15 cellular contexts compared by ENCODE assay signal in the genomic region with DNA sequence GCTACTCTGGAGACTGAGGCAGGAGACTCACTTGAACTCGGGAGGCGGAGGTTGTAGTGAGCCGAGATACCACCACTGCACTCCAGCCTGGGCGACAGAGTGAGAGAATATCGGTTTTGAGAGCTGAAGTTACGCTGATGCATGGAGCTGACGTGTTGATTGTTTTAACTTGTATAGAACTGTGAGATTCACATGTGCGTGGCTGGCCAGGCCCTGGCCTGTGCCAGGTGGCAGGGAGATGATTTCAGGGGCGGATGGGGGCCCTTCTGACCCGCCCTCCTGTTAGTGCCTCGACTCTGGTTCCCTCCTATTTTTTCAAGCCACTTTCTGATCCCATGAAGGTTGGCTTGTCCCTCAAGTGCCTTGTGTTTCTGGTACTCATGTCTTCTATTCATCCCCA. TPM values are rescaled to one million over a fixed set of nuclear protein-coding genes. Genes with fewer than 3 reads are reported as not detected.
DNase-seq lines count a peak whose midpoint lies in the region; ATAC-seq, FAIRE-seq and TF ChIP-seq lines count a peak whose summit lies in the region.
"Had no signal": no experiment of that assay in that cellular context is flagged by ENCODE, and none has a peak within 500 bp of the region (broad histone marks: within the 10 kb centered on the region; RNA-seq: fewer than 3 reads in every experiment).

No MANE protein-coding gene starts in this region.

- no peak for FAIRE-seq in astrocyte (lab: Jason Lieb, UNC)

- H2BK120ac ChIP-seq in neuronal stem cell (ENCODE audit: low read depth, low read length), result no peak overlapping the region

- no peak overlapping the region for H3K4me3 ChIP-seq in astrocyte (ENCODE audit: insufficient read depth, low read depth, low read length)
- H3K4me3 ChIP-seq in left ventricle myocardium inferior, result peak overlapping the region; percentile 49
- H3K4me3 ChIP-seq in neuronal stem cell (ENCODE audit: low read length in 2 of 2), result no peak overlapping the region
- H3K4me3 ChIP-seq in uterus, result no peak overlapping the region
- H3K4me3 ChIP-seq: MG63 had no signal

- peak overlapping the region; percentile 14 for H3K4me3 Mint-ChIP-seq in astrocyte (ENCODE audit: unreplicated experiment)
- H3K4me3 Mint-ChIP-seq: CD8-positive, alpha-beta memory T cell; H9 had no signal

- H3K4me1 Mint-ChIP-seq in astrocyte (ENCODE audit: low read depth, unreplicated experiment), result peaks cover 12% of the 10 kb centered on the region

- peaks cover 62% of the 10 kb centered on the region for H3K79me2 ChIP-seq in astrocyte (ENCODE audit: insufficient read depth, low read length)

- H3K18ac ChIP-seq in neuronal stem cell (ENCODE audit: low read length), result no peak overlapping the region

- no peak for TF ChIP-seq POLR2A in uterus (IDR thresholded peaks at IDR 0.05)

- H3K23ac ChIP-seq in neuronal stem cell (ENCODE audit: low read depth, low read length, poor library complexity), result peak overlapping the region; percentile 34

- no peaks in the 10 kb centered on the region for H3K9me3 Mint-ChIP-seq in astrocyte (ENCODE audit: unreplicated experiment)
- H3K9me3 Mint-ChIP-seq: CD8-positive, alpha-beta memory T cell; H9 had no signal

- H2BK15ac ChIP-seq in neuronal stem cell (ENCODE audit: low read length), result no peak overlapping the region

- no peak overlapping the region for H2AK5ac ChIP-seq in neuronal stem cell (ENCODE audit: low read depth, low read length)

- H3K27ac ChIP-seq in astrocyte (ENCODE audit: low read depth, low read length), result no peak overlapping the region
- H3K27ac ChIP-seq in left ventricle myocardium inferior (replicated peaks), result peak overlapping the region; percentile 100
- no peak overlapping the region for H3K27ac ChIP-seq in neuronal stem cell (replicated peaks; ENCODE audit: low read length)
- peak overlapping the region; percentile 85 to 87 for H3K27ac ChIP-seq in uterus

- TF ChIP-seq CTCF in astrocyte (IDR thresholded peaks at IDR 0.05; ENCODE audit: insufficient read depth, low read depth, low read length), result no peak
- no peak for TF ChIP-seq CTCF in left ventricle myocardium inferior (IDR thresholded peaks at IDR 0.05; ENCODE audit: borderline replicate concordance)
- TF ChIP-seq CTCF in uterus (IDR thresholded peaks at IDR 0.05), result no peak
- TF ChIP-seq CTCF in GM13977 (IDR thresholded peaks at IDR 0.05; ENCODE audit: extremely low read depth, insufficient read depth, missing control alignments), result no peak

- H3K27me3 Mint-ChIP-seq in astrocyte (ENCODE audit: low read depth, unreplicated experiment), result peaks cover 7% of the 10 kb centered on the region

- no peak overlapping the region for H3K14ac ChIP-seq in neuronal stem cell (ENCODE audit: low read length)

- intact Hi-C loops in left ventricle myocardium inferior (cut with micrococcal nuclease) (no loop called here), uterus (cut with DNase I; ENCODE audit: low total_unique reads) (no loop called here)

- in situ Hi-C loops in GM13977 (cut with MboI; ENCODE audit: low pct_unique_long_range_greater_than_20kb, low sequenced_read_pairs, unreplicated experiment), result no loop called here

- H2AFZ ChIP-seq in astrocyte (ENCODE audit: low read depth, low read length), result no peak overlapping the region
- no peak overlapping the region for H2AFZ ChIP-seq in neuronal stem cell (ENCODE audit: low read length)

- H2BK12ac ChIP-seq in neuronal stem cell (ENCODE audit: low read length), result peak overlapping the region; percentile 24

- ATAC-seq in GM18519 (IDR thresholded peaks at IDR 0.05; ENCODE audit: low FRiP score, unreplicated experiment), result no peak
- ATAC-seq: PC-3 had no signal

- peaks cover 88% of the 10 kb centered on the region for H4K20me1 ChIP-seq in astrocyte (ENCODE audit: insufficient read depth, low read length)

- H3K4ac ChIP-seq in neuronal stem cell (ENCODE audit: low read length), result no peak overlapping the region

- H3K9ac ChIP-seq in astrocyte (ENCODE audit: low read length) (no peak overlapping the region), neuronal stem cell (ENCODE audit: low read depth, low read length, poor library complexity) (no peak overlapping the region)

- no peaks in the 10 kb centered on the region for H3K27me3 ChIP-seq in astrocyte (ENCODE audit: insufficient read depth, low read length)
- no peaks in the 10 kb centered on the region for H3K27me3 ChIP-seq in left ventricle myocardium inferior (ENCODE audit: low read depth)
- peaks cover 0 to 42% (median 0%) of the 10 kb centered on the region in 3 experiments for H3K27me3 ChIP-seq in neuronal stem cell (ENCODE audit: control insufficient read depth in 3 of 3, insufficient read depth in 3 of 3, low read depth in 1 of 3, low read length in 3 of 3)
- no peaks in the 10 kb centered on the region for H3K27me3 ChIP-seq in uterus
- H3K27me3 ChIP-seq: MG63 had no signal

- H3K4me2 ChIP-seq in astrocyte (ENCODE audit: low read length), result no peak overlapping the region
- no peak overlapping the region for H3K4me2 ChIP-seq in neuronal stem cell (ENCODE audit: insufficient read depth, low read length, poor library complexity, severe bottlenecking)

- no peak overlapping the region for H4K91ac ChIP-seq in neuronal stem cell (ENCODE audit: low read depth, low read length, poor library complexity)

- H2BK5ac ChIP-seq in neuronal stem cell (ENCODE audit: low read length), result no peak overlapping the region

- no peak overlapping the region for H3K27ac Mint-ChIP-seq in astrocyte (ENCODE audit: unreplicated experiment)
- H3K27ac Mint-ChIP-seq: CD8-positive, alpha-beta memory T cell; H9 had no signal

- H3K36me3 Mint-ChIP-seq in astrocyte (ENCODE audit: low read depth, unreplicated experiment), result peaks cover 12% of the 10 kb centered on the region
- H3K36me3 Mint-ChIP-seq: CD8-positive, alpha-beta memory T cell had no signal

- H3K4me1 ChIP-seq in astrocyte (ENCODE audit: insufficient read depth, low read length) (peaks cover 36% of the 10 kb centered on the region), left ventricle myocardium inferior (peaks cover 100% of the 10 kb centered on the region), neuronal stem cell (ENCODE audit: control insufficient read depth in 2 of 2, insufficient read depth in 1 of 2, low read depth in 1 of 2, low read length in 2 of 2) (peaks cover 2 to 15% of the 10 kb centered on the region in 2 donors), uterus (peaks cover 6 to 20% of the 10 kb centered on the region in 2 donors)

- H3K9me3 ChIP-seq in astrocyte (ENCODE audit: insufficient read depth, low read depth, low read length), result no peaks in the 10 kb centered on the region
- no peaks in the 10 kb centered on the region for H3K9me3 ChIP-seq in left ventricle myocardium inferior (replicated peaks)
- H3K9me3 ChIP-seq in neuronal stem cell (replicated peaks in 1 of 2; ENCODE audit: control insufficient read depth in 2 of 2, insufficient read depth in 1 of 2, low read depth in 1 of 2, low read length in 2 of 2), result no peaks in the 10 kb centered on the region
- H3K9me3 ChIP-seq in uterus, result no peaks in the 10 kb centered on the region
- H3K9me3 ChIP-seq: MG63 had no signal

- no peaks in the 10 kb centered on the region for H3K79me1 ChIP-seq in neuronal stem cell (ENCODE audit: low read depth, low read length)

- DNase-seq in astrocyte (ENCODE audit: low read depth) (no peak), left ventricle myocardium inferior (no peak), neuronal stem cell (ENCODE audit: low spot score) (no peak), uterus (no peak), GM13977 (ENCODE audit: low spot score) (no peak)
- no peak for DNase-seq in central memory CD4-positive, alpha-beta T cell
- DNase-seq: CD8-positive, alpha-beta memory T cell; DMS 273 treated with DMSO at 0.1 percent for 48 hours; H9; MG63; NCI-H1105; NCI-H187; NCI-H69; PC-3 had no signal

- WGBS in neuronal stem cell (ENCODE audit: extremely low coverage in 2 of 2, insufficient read length in 2 of 2, insufficient replicate concordance in 1 of 2), 2 donors, result no CpG with 5 or more reads among the region's 11 CpGs

- no peak overlapping the region for H4K8ac ChIP-seq in neuronal stem cell (ENCODE audit: low read depth, low read length)

- H3K36me3 ChIP-seq in astrocyte (ENCODE audit: insufficient read depth, low read length) (peaks cover 16% of the 10 kb centered on the region), left ventricle myocardium inferior (peaks cover 6% of the 10 kb centered on the region), neuronal stem cell (replicated peaks in 1 of 2; ENCODE audit: control insufficient read depth in 2 of 2, insufficient read depth in 2 of 2, low read length in 2 of 2) (no peaks in the 10 kb centered on the region), uterus (no peaks in the 10 kb centered on the region)

RNA-seq across cellular contexts. Expression of a gene that starts 25.7 kb away (rescaled TPM):
- 9.4 and 10.9 TPM in 2 replicates for total RNA-seq in astrocyte
- total RNA-seq in left ventricle myocardium inferior, result 60.9 TPM
- polyA plus RNA-seq in neuronal stem cell (2013, experiment 1 of 2), result 0.04 TPM
- 0.03 TPM for polyA plus RNA-seq in neuronal stem cell (2013, experiment 2 of 2)
- total RNA-seq in uterus, result 10 to 100 TPM; 28.2 to 59.6 (median 39.5) TPM
- total RNA-seq: H9 had no signal

Comparison
In these comparisons a context has a peak if more than half of its experiments do, and no peak if none do; other contexts are left out.
1. H3K27ac ChIP-seq: peak in left ventricle myocardium inferior (single experiment) and uterus (2 of 2); none in astrocyte (single experiment) and neuronal stem cell (single experiment).